ENCODE assay signal across 8 cellular contexts in the genomic region with DNA sequence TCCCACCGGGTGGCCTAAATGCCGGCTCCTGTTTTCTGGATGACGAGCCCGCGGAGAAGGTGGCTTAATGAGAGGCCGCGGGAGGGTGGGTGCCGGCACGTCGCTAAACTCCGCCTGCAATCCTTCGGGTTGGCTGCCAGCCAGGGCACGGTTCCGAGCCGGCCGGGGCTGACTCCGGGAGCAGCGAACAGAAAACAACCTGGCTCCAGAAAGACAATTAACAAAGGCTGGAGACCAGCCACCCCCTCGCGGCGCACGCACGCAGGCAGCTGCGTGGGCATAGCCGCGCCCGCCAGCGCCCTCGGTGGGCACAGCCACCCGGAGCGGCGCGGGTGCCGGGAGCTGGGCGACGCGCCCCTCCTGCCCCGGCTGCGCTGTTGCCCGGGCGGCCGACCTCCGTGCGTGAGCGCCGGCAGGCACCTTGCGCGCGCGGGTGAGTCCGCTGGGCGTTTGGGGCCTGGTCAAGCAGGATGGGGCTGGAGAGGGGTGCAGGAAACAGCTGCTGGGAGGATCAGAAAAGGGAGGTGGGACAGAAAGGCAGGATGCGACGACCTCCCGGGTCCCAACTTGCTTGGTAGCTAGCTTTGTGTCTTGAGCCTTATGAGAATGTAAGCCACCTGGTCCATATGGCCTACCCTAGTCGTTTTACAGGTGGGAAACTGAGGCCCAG. TPM values are rescaled to one million over a fixed set of nuclear protein-coding genes. Genes with fewer than 3 reads are reported as not detected.
DNase-seq lines count a peak whose midpoint lies in the region; ATAC-seq and TF ChIP-seq lines count a peak whose summit lies in the region.

A gene with protein sequence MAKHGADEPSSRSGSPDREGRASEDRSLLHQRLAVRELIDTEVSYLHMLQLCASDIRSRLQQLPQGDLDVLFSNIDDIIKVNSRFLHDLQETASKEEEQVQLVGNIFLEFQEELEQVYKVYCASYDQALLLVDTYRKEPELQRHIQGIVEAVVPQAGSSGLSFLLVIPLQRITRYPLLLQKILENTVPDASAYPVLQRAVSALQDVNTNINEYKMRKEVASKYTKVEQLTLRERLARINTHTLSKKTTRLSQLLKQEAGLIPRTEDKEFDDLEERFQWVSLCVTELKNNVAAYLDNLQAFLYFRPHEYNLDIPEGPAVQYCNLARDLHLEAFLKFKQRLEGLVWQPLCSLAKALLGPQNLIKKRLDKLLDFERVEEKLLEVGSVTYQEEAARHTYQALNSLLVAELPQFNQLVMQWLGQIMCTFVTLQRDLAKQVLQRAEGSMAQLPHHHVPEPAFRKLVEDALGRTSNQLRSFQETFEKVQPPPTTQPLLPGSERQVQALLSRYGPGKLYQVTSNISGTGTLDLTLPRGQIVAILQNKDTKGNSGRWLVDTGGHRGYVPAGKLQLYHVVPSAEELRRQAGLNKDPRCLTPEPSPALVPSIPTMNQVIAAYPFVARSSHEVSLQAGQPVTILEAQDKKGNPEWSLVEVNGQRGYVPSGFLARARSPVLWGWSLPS (plus strand): TSS at position 307 of the 670 bp plus-strand sequence. CDS start 16,272 bp downstream, outside the sequence.

- intact Hi-C loops in vagina (cut with DNase I) = no loop called here

- H3K36me3 ChIP-seq in SK-N-SH (replicated peaks in 1 of 2; ENCODE audit: control insufficient read depth in 1 of 2, insufficient read depth in 2 of 2, low read length in 1 of 2) (no peaks in the 10 kb centered on the region), vagina (no peaks in the 10 kb centered on the region)

- H3K9me3 ChIP-seq in SK-N-SH (no peaks in the 10 kb centered on the region), vagina (no peaks in the 10 kb centered on the region)

- TF ChIP-seq CTCF in AG09309 (IDR thresholded peaks at IDR 0.05; ENCODE audit: control insufficient read depth, insufficient read depth, low read depth, low read length, missing control alignments) (no peak), SK-N-SH (IDR thresholded peaks at IDR 0.05) (no peak), vagina (IDR thresholded peaks at IDR 0.05) (no peak)

- peak within 1 kb of the TSS; percentile 48 for H3K4me3 ChIP-seq in AG09309 (ENCODE audit: control insufficient read depth, low read depth, low read length)
- peak within 1 kb of the TSS; percentile 52 to 58 for H3K4me3 ChIP-seq in SK-N-SH (ENCODE audit: low read depth in 2 of 2, low read length in 1 of 2)
- H3K4me3 ChIP-seq in vagina = peak within 1 kb of the TSS; percentile 56 to 75

- H3F3A ChIP-seq in SK-N-SH (replicated peaks; ENCODE audit: insufficient read depth) = peaks cover 6% of the 10 kb centered on the region

- no peaks in the 10 kb centered on the region for H4K20me1 ChIP-seq in SK-N-SH (ENCODE audit: insufficient read depth)

- POLR2A ChIA-PET in SK-N-SH (lab: Yijun Ruan, JAX) = interaction anchor here (0.8 to 1.4 kb wide), 5 partner anchors 30 to 236 kb away, joined by 3 read pairs; a partner anchor contains a TSS

- no peak for TF ChIP-seq EP300 in SK-N-SH (IDR thresholded peaks at IDR 0.05; ENCODE audit: borderline replicate concordance in 1 of 2, low read depth in 1 of 2, low read length in 1 of 2)

- peak within 1 kb of the TSS; percentile 77 for H3K4me2 ChIP-seq in SK-N-SH

- no peaks in the 10 kb centered on the region for H3K9me2 ChIP-seq in SK-N-SH

- no peak for TF ChIP-seq POLR2A in vagina (IDR thresholded peaks at IDR 0.05)

- no peak for ATAC-seq in HG03196 (IDR thresholded peaks at IDR 0.05; ENCODE audit: unreplicated experiment)

- no peak for DNase-seq in AG09309 (ENCODE audit: low read depth)
- peak; percentile 40 for DNase-seq in HPDE6-E6E7 (ENCODE audit: extremely low spot score)
- DNase-seq in SK-N-SH = peak; percentile 87
- peak; percentile 89 for DNase-seq in astrocyte of the hippocampus (ENCODE audit: low read depth, low spot score)
- peak; percentile 25 to 92 (median 81) for DNase-seq in hypothalamus (lab: John Stamatoyannopoulos, UW)
- DNase-seq in pulmonary artery endothelial cell (ENCODE audit: low read depth, low spot score) = peak; percentile 60
- peak in 1 of 2 donors; percentile 83 for DNase-seq in vagina (ENCODE audit: extremely low spot score in 2 of 2)

- 3% methylated on average over 23 of the region's 56 CpGs for WGBS in SK-N-SH (ENCODE audit: low lambda C conversion rate)

- peak within 1 kb of the TSS; percentile 87 for H2AFZ ChIP-seq in SK-N-SH (ENCODE audit: low read depth)

- H3K9ac ChIP-seq in SK-N-SH = peak within 1 kb of the TSS; percentile 39; the same call in 1 of the 2 replicates

- TF ChIP-seq RAD21 in SK-N-SH (IDR thresholded peaks at IDR 0.05; ENCODE audit: low read length) = no peak

- H3K4me1 ChIP-seq in SK-N-SH (ENCODE audit: control insufficient read depth in 1 of 2, insufficient read depth in 2 of 2, low read depth in 1 of 2, low read length in 1 of 2) (peaks cover 0 to 15% of the 10 kb centered on the region in 2 experiments; a peak in 2 of 4 replicates), vagina (peaks cover 36% of the 10 kb centered on the region)

- H3K27ac ChIP-seq in SK-N-SH (ENCODE audit: low read depth in 2 of 2, low read length in 1 of 2) (peak within 1 kb of the TSS in 1 of 2 experiments; percentile 73; a peak in 2 of 4 replicates), vagina (peak within 1 kb of the TSS; percentile 84)

- no peaks in the 10 kb centered on the region for H3K79me2 ChIP-seq in SK-N-SH (ENCODE audit: insufficient read depth)

- H3K27me3 ChIP-seq in SK-N-SH (ENCODE audit: insufficient read depth) (no peaks in the 10 kb centered on the region), vagina (no peaks in the 10 kb centered on the region)

- CTCF ChIA-PET in SK-N-SH (lab: Yijun Ruan, JAX) = interaction anchor here (1.0 to 4.0 kb wide), 7 partner anchors 17 to 247 kb away, joined by 3 to 16 read pairs (median 4); a partner anchor contains a TSS

TF ChIP-seq in SK-N-SH, 30 proteins besides CTCF, POLR2A, EP300 and RAD21 (continues in another document):
- TF ChIP-seq, protein P1, sequence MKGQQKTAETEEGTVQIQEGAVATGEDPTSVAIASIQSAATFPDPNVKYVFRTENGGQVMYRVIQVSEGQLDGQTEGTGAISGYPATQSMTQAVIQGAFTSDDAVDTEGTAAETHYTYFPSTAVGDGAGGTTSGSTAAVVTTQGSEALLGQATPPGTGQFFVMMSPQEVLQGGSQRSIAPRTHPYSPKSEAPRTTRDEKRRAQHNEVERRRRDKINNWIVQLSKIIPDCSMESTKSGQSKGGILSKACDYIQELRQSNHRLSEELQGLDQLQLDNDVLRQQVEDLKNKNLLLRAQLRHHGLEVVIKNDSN (IDR thresholded peaks at IDR 0.05; ENCODE audit: borderline replicate concordance, low read depth) = no peak
- peak; percentile 82 for TF ChIP-seq NFIC (IDR thresholded peaks at IDR 0.05; ENCODE audit: borderline replicate concordance)
- no peak for TF ChIP-seq SMC3 (IDR thresholded peaks at IDR 0.05; ENCODE audit: low read depth, low read length)
- no peak for TF ChIP-seq TEAD4 (IDR thresholded peaks at IDR 0.05; ENCODE audit: borderline replicate concordance, insufficient read depth)
- TF ChIP-seq, protein P2, sequence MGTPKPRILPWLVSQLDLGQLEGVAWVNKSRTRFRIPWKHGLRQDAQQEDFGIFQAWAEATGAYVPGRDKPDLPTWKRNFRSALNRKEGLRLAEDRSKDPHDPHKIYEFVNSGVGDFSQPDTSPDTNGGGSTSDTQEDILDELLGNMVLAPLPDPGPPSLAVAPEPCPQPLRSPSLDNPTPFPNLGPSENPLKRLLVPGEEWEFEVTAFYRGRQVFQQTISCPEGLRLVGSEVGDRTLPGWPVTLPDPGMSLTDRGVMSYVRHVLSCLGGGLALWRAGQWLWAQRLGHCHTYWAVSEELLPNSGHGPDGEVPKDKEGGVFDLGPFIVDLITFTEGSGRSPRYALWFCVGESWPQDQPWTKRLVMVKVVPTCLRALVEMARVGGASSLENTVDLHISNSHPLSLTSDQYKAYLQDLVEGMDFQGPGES (IDR thresholded peaks at IDR 0.05; ENCODE audit: low read depth, low read length) = no peak
- TF ChIP-seq, protein P3, sequence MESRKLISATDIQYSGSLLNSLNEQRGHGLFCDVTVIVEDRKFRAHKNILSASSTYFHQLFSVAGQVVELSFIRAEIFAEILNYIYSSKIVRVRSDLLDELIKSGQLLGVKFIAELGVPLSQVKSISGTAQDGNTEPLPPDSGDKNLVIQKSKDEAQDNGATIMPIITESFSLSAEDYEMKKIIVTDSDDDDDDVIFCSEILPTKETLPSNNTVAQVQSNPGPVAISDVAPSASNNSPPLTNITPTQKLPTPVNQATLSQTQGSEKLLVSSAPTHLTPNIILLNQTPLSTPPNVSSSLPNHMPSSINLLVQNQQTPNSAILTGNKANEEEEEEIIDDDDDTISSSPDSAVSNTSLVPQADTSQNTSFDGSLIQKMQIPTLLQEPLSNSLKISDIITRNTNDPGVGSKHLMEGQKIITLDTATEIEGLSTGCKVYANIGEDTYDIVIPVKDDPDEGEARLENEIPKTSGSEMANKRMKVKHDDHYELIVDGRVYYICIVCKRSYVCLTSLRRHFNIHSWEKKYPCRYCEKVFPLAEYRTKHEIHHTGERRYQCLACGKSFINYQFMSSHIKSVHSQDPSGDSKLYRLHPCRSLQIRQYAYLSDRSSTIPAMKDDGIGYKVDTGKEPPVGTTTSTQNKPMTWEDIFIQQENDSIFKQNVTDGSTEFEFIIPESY (IDR thresholded peaks at IDR 0.05; ENCODE audit: borderline replicate concordance, low read depth) = no peak
- TF ChIP-seq RXRA (IDR thresholded peaks at IDR 0.05; ENCODE audit: borderline replicate concordance, low read depth) = no peak
- TF ChIP-seq, protein P4, sequence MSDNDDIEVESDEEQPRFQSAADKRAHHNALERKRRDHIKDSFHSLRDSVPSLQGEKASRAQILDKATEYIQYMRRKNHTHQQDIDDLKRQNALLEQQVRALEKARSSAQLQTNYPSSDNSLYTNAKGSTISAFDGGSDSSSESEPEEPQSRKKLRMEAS (IDR thresholded peaks at IDR 0.05; ENCODE audit: low read depth) = 0 out of 2 replicates have a peak, but pooled peaks have one; percentile 24
- no peak for TF ChIP-seq FOSL2 (IDR thresholded peaks at IDR 0.05; ENCODE audit: borderline replicate concordance, low read depth)
- TF ChIP-seq NRF1 (IDR thresholded peaks at IDR 0.05; ENCODE audit: low read depth, low read length) = 0 out of 2 replicates have a peak, but pooled peaks have one; percentile 17
- no peak for TF ChIP-seq TCF12 (IDR thresholded peaks at IDR 0.05)

RNA-seq across cellular contexts. Expression of the gene that starts here (rescaled TPM):
- polyA plus RNA-seq in SK-N-SH (2012; rRNA removed) = 0.94 and 1.3 TPM in 2 replicates
- 0.76 and 1.1 TPM in 2 replicates for polyA plus RNA-seq in SK-N-SH (2012; cell fraction: cytosol; rRNA removed)
- polyA plus RNA-seq in SK-N-SH (2012; cell fraction: nucleus; rRNA removed) = 1.2 and 2.1 TPM in 2 replicates
- total RNA-seq in pulmonary artery endothelial cell (7.3 and 9.2 TPM in 2 replicates), vagina (17.7 TPM)
